Comparison of ENCODE assay signal across 8 cellular contexts in genomic region chr17:17496189-17497064, GRCh38. TPM values are rescaled to one million over a fixed set of nuclear protein-coding genes. Genes with fewer than 3 reads are reported as not detected.
DNase-seq lines count a peak whose midpoint lies in the region; ATAC-seq, FAIRE-seq and TF ChIP-seq lines count a peak whose summit lies in the region.

Gene RASD1, minus strand, starts transcription at chr17:17496395. Its CDS starts 214 bp downstream, at chr17:17496181.

- no peaks in the 10 kb centered on the region for H3K79me2 ChIP-seq in keratinocyte (ENCODE audit: control insufficient read depth, insufficient read depth, low read length)

- H3K9ac ChIP-seq in keratinocyte (ENCODE audit: control insufficient read depth, extremely low read depth, insufficient read depth, low read length): peak within 1 kb of the TSS; percentile 55

- peaks cover 17% of the 10 kb centered on the region for H3K4me1 Mint-ChIP-seq in activated B cell treated with CpG ODN at 0.5 μM for 24 hours

- peak within 1 kb of the TSS; percentile 80 for H3K4me3 Mint-ChIP-seq in activated B cell treated with CpG ODN at 0.5 μM for 24 hours

- no peaks in the 10 kb centered on the region for H3K9me1 ChIP-seq in keratinocyte (ENCODE audit: control insufficient read depth, extremely low read depth, insufficient read depth, low read length)

- DNase-seq in GM12864 (ENCODE audit: low read depth) (no peak), NCI-H2081 (lab: John Stamatoyannopoulos, UW) (peak; percentile 54 to 61), activated B cell treated with CpG ODN at 0.5 μM for 24 hours (peak; percentile 81), caudate nucleus (lab: John Stamatoyannopoulos, UW) (peak in 60 of 61 donors; percentile 43 to 96 (median 86)), keratinocyte (ENCODE audit: low read depth, low spot score) (no peak)
- peak; percentile 67 to 79 (median 70) for DNase-seq in stimulated activated CD4-positive, alpha-beta T cell treated with anti-CD3 and anti-CD28 coated beads, Interleukin-12 subunit alpha, Interleukin-12 subunit beta, amount 100 ng/mL, for 48 hours (ENCODE audit: low read depth in 2 of 3, low spot score in 1 of 3)

- peaks cover 17% of the 10 kb centered on the region for H3K36me3 Mint-ChIP-seq in activated B cell treated with CpG ODN at 0.5 μM for 24 hours (ENCODE audit: low read depth)

- H3K36me3 ChIP-seq in keratinocyte (ENCODE audit: control insufficient read depth in 2 of 2, extremely low read depth in 1 of 2, insufficient read depth in 2 of 2, low read length in 2 of 2): peaks cover 3 to 8% of the 10 kb centered on the region in 2 experiments

- peak within 1 kb of the TSS; percentile 51 for H2AFZ ChIP-seq in keratinocyte (ENCODE audit: control insufficient read depth, low read length)

- peak within 1 kb of the TSS; percentile 89 for H3K4me2 ChIP-seq in keratinocyte (ENCODE audit: control insufficient read depth, extremely low read depth, insufficient read depth, low read depth, low read length)

- peaks cover 5% of the 10 kb centered on the region for H4K20me1 ChIP-seq in keratinocyte (ENCODE audit: control insufficient read depth, extremely low read depth, insufficient read depth, low read length)

- dilution Hi-C loops in keratinocyte (cut with MboI; ENCODE audit: extremely low pct_ligation_motif_present, low sequenced_read_pairs): no loop called here

- TF ChIP-seq CTCF in GM12864 (IDR thresholded peaks at IDR 0.05; ENCODE audit: low read depth, low read length, missing control alignments) (peak; percentile 79), activated B cell treated with CpG ODN at 0.5 μM for 24 hours (IDR thresholded peaks at IDR 0.05) (peak; percentile 67), keratinocyte (optimal IDR thresholded peaks at IDR 0.05 in 1 of 3, IDR thresholded peaks at IDR 0.05 in 1 of 3, conservative IDR thresholded peaks at IDR 0.05 in 1 of 3; ENCODE audit: extremely low read depth in 1 of 3, insufficient read depth in 2 of 3, low read length in 3 of 3) (peak; percentile 40 to 77 (median 64))

- no peak for FAIRE-seq in keratinocyte (lab: Jason Lieb, UNC)

- POLR2A ChIA-PET in activated B cell treated with CpG ODN at 0.5 μM for 24 hours (lab: Charles Lee): interaction anchor here (0.6 to 1.1 kb wide), 4 partner anchors 95 to 608 kb away, joined by 3 to 6 read pairs (median 4); partner anchors contain the start of gene PEMT

- H3K27me3 ChIP-seq in keratinocyte (ENCODE audit: control insufficient read depth, extremely low read depth, insufficient read depth, low read length): peaks cover 51% of the 10 kb centered on the region

- H3K27ac Mint-ChIP-seq in activated B cell treated with CpG ODN at 0.5 μM for 24 hours: no peak within 1 kb of the TSS

- peaks cover 8% of the 10 kb centered on the region for H3K27me3 Mint-ChIP-seq in activated B cell treated with CpG ODN at 0.5 μM for 24 hours

- H3K4me3 ChIP-seq in GM12864 (ENCODE audit: low read depth, low read length): peak within 1 kb of the TSS; percentile 55
- H3K4me3 ChIP-seq in keratinocyte (ENCODE audit: control insufficient read depth in 2 of 3, extremely low read depth in 1 of 3, insufficient read depth in 2 of 3, low read depth in 1 of 3, low read length in 3 of 3): peak within 1 kb of the TSS; percentile 46 to 72 (median 70)

- H3K27ac ChIP-seq in caudate nucleus (ENCODE audit: low read depth, low read length) (peak within 1 kb of the TSS; percentile 94), keratinocyte (ENCODE audit: control insufficient read depth, insufficient read depth, low read length) (no peak within 1 kb of the TSS)

- H3K9me3 ChIP-seq in keratinocyte (ENCODE audit: control insufficient read depth, low read depth, low read length): no peaks in the 10 kb centered on the region

- intact Hi-C loops in activated B cell treated with CpG ODN at 0.5 μM for 24 hours (cut with micrococcal nuclease): loop anchor here (1.0 to 10.0 kb wide), 7 partner anchors 20 to 423 kb away; partner anchors contain the start of genes MED9 and PEMT

- CTCF ChIA-PET in activated B cell treated with CpG ODN at 0.5 μM for 24 hours (lab: Charles Lee): interaction anchor here (0.6 to 3.9 kb wide), 18 partner anchors 9 to 539 kb away, joined by 3 to 65 read pairs (median 4); partner anchors contain the start of gene PEMT

- ATAC-seq in HG02763 (IDR thresholded peaks at IDR 0.05; ENCODE audit: unreplicated experiment) (peak; percentile 55), activated B cell treated with CpG ODN at 0.5 μM for 24 hours (ENCODE audit: low read depth) (peak; percentile 88), HG02840 (IDR thresholded peaks at IDR 0.05; ENCODE audit: low FRiP score, unreplicated experiment) (no peak)

- H3K9me3 Mint-ChIP-seq in activated B cell treated with CpG ODN at 0.5 μM for 24 hours: no peaks in the 10 kb centered on the region

- H3K4me1 ChIP-seq in keratinocyte (ENCODE audit: control insufficient read depth, extremely low read depth, insufficient read depth, low read length): peaks cover 9% of the 10 kb centered on the region

RNA-seq across cellular contexts. Expression of gene RASD1, which starts in this region (rescaled TPM):
- 0.86 and 1.0 TPM in 2 replicates for total RNA-seq in activated B cell treated with CpG ODN at 0.5 μM for 24 hours
- 0.20 to 1.1 TPM in 2 of 3 replicates, not detected in the other for polyA plus RNA-seq in keratinocyte
- polyA plus RNA-seq in keratinocyte (2011; ENCODE audit: low read depth): 1.1 TPM
- 0.11 and 0.29 TPM in 2 replicates for polyA plus RNA-seq in keratinocyte (2011; cell fraction: cytosol; rRNA removed)
- 1.0 and 2.2 TPM in 2 replicates for polyA plus RNA-seq in keratinocyte (2011; cell fraction: nucleus; rRNA removed)
- 0.13 and 4.0 TPM in 2 replicates for polyA plus RNA-seq in keratinocyte (2012; ENCODE audit: low replicate concordance)
- polyA minus RNA-seq in keratinocyte: 0.20 TPM in 1 of 3 replicates, not detected in the others
- polyA minus RNA-seq in keratinocyte (2011; cell fraction: cytosol; rRNA and poly(A)+ RNA removed): not detected
- 1.4 and 1.6 TPM in 2 replicates for polyA minus RNA-seq in keratinocyte (2011; cell fraction: nucleus; rRNA and poly(A)+ RNA removed)

Comparison
In these comparisons a context has a peak if more than half of its experiments do, and no peak if none do; other contexts are left out.
1. DNase-seq: peak in NCI-H2081 (2 of 2), activated B cell treated with CpG ODN at 0.5 μM for 24 hours (single experiment), caudate nucleus (60 of 61) and stimulated activated CD4-positive, alpha-beta T cell treated with anti-CD3 and anti-CD28 coated beads, Interleukin-12 subunit alpha, Interleukin-12 subunit beta, amount 100 ng/mL, for 48 hours (3 of 3); none in GM12864 (single experiment) and keratinocyte (single experiment).
2. Peak in every context shown above with its lines, with median percentiles within 50 percentile points of each other: CTCF ChIP-seq.